9 cellular contexts compared by ENCODE assay signal in the genomic region with DNA sequence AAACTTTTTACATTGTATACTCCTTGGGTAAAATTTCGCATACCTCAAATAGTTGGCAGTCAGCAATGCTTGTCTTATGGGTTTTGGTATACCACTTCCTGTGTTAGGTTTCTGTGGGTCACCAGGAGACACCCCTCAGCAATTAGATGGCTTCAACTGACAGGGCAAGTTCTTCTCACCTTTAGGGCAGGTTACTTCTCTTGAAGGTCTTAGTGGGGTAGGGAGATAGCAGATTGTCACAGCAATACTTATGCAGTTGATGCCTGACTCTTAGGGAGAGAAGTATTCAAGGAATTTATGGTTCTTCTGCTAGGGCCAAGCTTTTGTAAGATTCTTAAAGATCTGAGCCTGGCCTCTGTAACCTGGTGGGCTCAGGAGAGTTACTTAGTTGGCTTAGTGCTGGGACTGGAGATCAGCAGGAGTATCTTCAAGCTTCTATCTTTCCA. TPM values are rescaled to one million over a fixed set of nuclear protein-coding genes. Genes with fewer than 3 reads are reported as not detected.
DNase-seq lines count a peak whose midpoint lies in the region; ATAC-seq and TF ChIP-seq lines count a peak whose summit lies in the region.
"Had no signal": no experiment of that assay in that cellular context is flagged by ENCODE, and none has a peak within 500 bp of the region (broad histone marks: within the 10 kb centered on the region; RNA-seq: fewer than 3 reads in every experiment).

No MANE protein-coding gene starts in this region.

- DNase-seq in DMS 273 (lab: John Stamatoyannopoulos, UW; ENCODE audit: unreplicated experiment): peak; percentile 13
- no peak for DNase-seq in DMS 273 treated with DMSO at 0.1 percent for 48 hours (lab: John Stamatoyannopoulos, UW)
- peak; percentile 5 for DNase-seq in T-helper 22 cell (ENCODE audit: low read depth)
- peak; percentile 17 for DNase-seq in iPS-NIHi11 (ENCODE audit: low spot score)
- DNase-seq in adrenal gland: no peak
- DNase-seq in amygdala (lab: John Stamatoyannopoulos, UW): no peak
- DNase-seq in anterior cingulate cortex (lab: John Stamatoyannopoulos, UW): no peak

- TF ChIP-seq CTCF in adrenal gland (IDR thresholded peaks at IDR 0.05): no peak

- intact Hi-C loops in adrenal gland (cut with DNase I): no loop called here

- no peaks in the 10 kb centered on the region for H3K9me3 ChIP-seq in adrenal gland (replicated peaks in 1 of 3)

- 82 to 90% (median 85%) methylated on average over 1 of the region's 1 CpG for WGBS in adrenal gland, 4 donors

- H3K4me1 ChIP-seq in adrenal gland (replicated peaks in 1 of 2): peaks cover 21 to 80% of the 10 kb centered on the region in 2 donors

- H3K27me3 ChIP-seq in adrenal gland: no peaks in the 10 kb centered on the region

- no peaks in the 10 kb centered on the region for H3K36me3 ChIP-seq in adrenal gland (replicated peaks in 1 of 2)

- no peak for TF ChIP-seq POLR2A in adrenal gland (IDR thresholded peaks at IDR 0.05)

- H3K4me3 ChIP-seq in adrenal gland: no peak overlapping the region

- ATAC-seq in HG03095 (IDR thresholded peaks at IDR 0.05; ENCODE audit: unreplicated experiment): peak; percentile 68

- peak overlapping the region in 1 of 5 donors; percentile 44 for H3K27ac ChIP-seq in adrenal gland
- H3K27ac ChIP-seq: 22Rv1 had no signal

RNA-seq across cellular contexts. Expression of a gene that starts 42.9 kb away (rescaled TPM):
- total RNA-seq in adrenal gland: 10 to 100 TPM; 38.0 to 81.2 (median 63.9) TPM
- 10 to 100 TPM; 20.7 to 37.6 (median 25.5) TPM for polyA plus RNA-seq in adrenal gland

Comparison
In these comparisons a context has a peak if more than half of its experiments do, and no peak if none do; other contexts are left out.
1. DNase-seq: peak in DMS 273 (single experiment), T-helper 22 cell (single experiment) and iPS-NIHi11 (single experiment); none in DMS 273 treated with DMSO at 0.1 percent for 48 hours (single experiment), adrenal gland (0 of 7), amygdala (0 of 56) and anterior cingulate cortex (0 of 58).